1 cellular context compared by ENCODE assay signal in genomic region chr22:45970709-45971388, GRCh38.
TF ChIP-seq lines count a peak whose summit lies in the region.

No MANE protein-coding gene starts in this region.

TF ChIP-seq in SK-N-SH treated with all-trans-retinoic acid at 6 μM for 48 hours, 23 proteins besides CTCF, POLR2A, EP300 and RAD21 (continued from another document):
- no peak for TF ChIP-seq CREB5 (CRISPR knock-in tag; IDR thresholded peaks at IDR 0.05; ENCODE audit: low read depth)
